ENCODE assay signal across 8 cellular contexts in genomic region chr15:74136584-74137543, GRCh38. TPM values are rescaled to one million over a fixed set of nuclear protein-coding genes. Genes with fewer than 3 reads are reported as not detected.
DNase-seq lines count a peak whose midpoint lies in the region; ATAC-seq, FAIRE-seq and TF ChIP-seq lines count a peak whose summit lies in the region.

No MANE protein-coding gene starts in this region.

- TF ChIP-seq POLR2A in GM12892 (IDR thresholded peaks at IDR 0.05; ENCODE audit: low read depth, low read length): no peak

- FAIRE-seq in GM12892 (lab: Jason Lieb, UNC) (peak; percentile 78), small intestine (lab: Jason Lieb, UNC) (no peak)

- H3K4me3 ChIP-seq in SK-N-MC: peak overlapping the region; percentile 80
- peak overlapping the region; percentile 8 to 20 for H3K4me3 ChIP-seq in small intestine (ENCODE audit: low read depth in 1 of 2, low read length in 2 of 2)

- H3K4me1 ChIP-seq in small intestine (ENCODE audit: control insufficient read depth in 2 of 2, insufficient read depth in 1 of 2, low read depth in 1 of 2, low read length in 1 of 2): no peaks in the 10 kb centered on the region

- H3K27ac ChIP-seq in SK-N-MC: no peak overlapping the region
- peak overlapping the region in 1 of 2 donors; percentile 21 for H3K27ac ChIP-seq in small intestine (ENCODE audit: low read depth in 1 of 2, low read length in 1 of 2)

- peak in 1 of 2 donors; percentile 20 for ATAC-seq in left cardiac atrium
- no peak for ATAC-seq in HG02610 (IDR thresholded peaks at IDR 0.05; ENCODE audit: unreplicated experiment)
- ATAC-seq in HG02642 (IDR thresholded peaks at IDR 0.05; ENCODE audit: poor library complexity, unreplicated experiment): no peak

- H3K36me3 ChIP-seq in SK-N-MC (ENCODE audit: insufficient read depth, low read length) (no peaks in the 10 kb centered on the region), small intestine (ENCODE audit: control insufficient read depth in 2 of 2, insufficient read depth in 2 of 2, low read length in 2 of 2) (no peaks in the 10 kb centered on the region)

- no peak for DNase-seq in GM12892 (ENCODE audit: insufficient read length)
- DNase-seq in SK-N-MC (ENCODE audit: low read depth, low spot score): no peak
- peak; percentile 35 for DNase-seq in left cardiac atrium
- no peak for DNase-seq in small intestine
- DNase-seq in H4 (ENCODE audit: low spot score): no peak
- DNase-seq in stimulated activated CD4-positive, alpha-beta T cell treated with anti-CD3 and anti-CD28 coated beads, Interleukin-1b, Interleukin-23, amount 100 ng/mL, for 48 hours: no peak

- H3K9ac ChIP-seq in SK-N-MC (ENCODE audit: insufficient read length): peak overlapping the region; percentile 72

- H3K9me3 ChIP-seq in SK-N-MC (ENCODE audit: low read depth, low read length) (no peaks in the 10 kb centered on the region), small intestine (ENCODE audit: control insufficient read depth, low read depth) (no peaks in the 10 kb centered on the region)

- intact Hi-C loops in left cardiac atrium (cut with DNase I): loop anchor here in 1 of 2 donors (10.0 kb wide), 1 partner anchor 108 kb away; no protein-coding TSS in a partner anchor

- H3K27me3 ChIP-seq in small intestine (ENCODE audit: control insufficient read depth in 2 of 2, insufficient read depth in 2 of 2, low read length in 2 of 2): peaks cover 20 to 35% of the 10 kb centered on the region in 2 donors

- 10 to 14% (median 12%) methylated on average over 33 to 40 of the region's 40 CpGs for WGBS in small intestine, 3 donors

RNA-seq across cellular contexts. Expression of gene ISLR2, which starts 6.5 kb away (rescaled TPM):
- polyA plus RNA-seq in GM12892 (2012; ENCODE audit: missing spikeins): 0.95 TPM
- 1 to 10 TPM; 1.9 to 3.9 TPM for total RNA-seq in left cardiac atrium
- 1 to 10 TPM in 1 of 3 donors, under 1 TPM in 1, not detected in 1; 0.54 to 5.7 TPM for polyA plus RNA-seq in small intestine
- not detected in 2 replicates for total RNA-seq in H4 (2014; rRNA removed; shearing (Covaris generic))

RNA-seq across cellular contexts. Expression of gene ISLR, which starts 36.6 kb away (rescaled TPM):
- polyA plus RNA-seq in GM12892 (2012; ENCODE audit: missing spikeins): 0.57 TPM
- total RNA-seq in left cardiac atrium: 10 to 100 TPM; 22.8 to 28.2 TPM
- polyA plus RNA-seq in small intestine: 10 to 100 TPM in 1 of 3 donors, 1 to 10 TPM in 1, under 1 TPM in 1; 0.45 to 10.5 (median 1.1) TPM
- total RNA-seq in H4 (2014; rRNA removed; shearing (Covaris generic)): 0.06 TPM in 1 of 2 replicates, not detected in the other

RNA-seq across cellular contexts. Expression of gene GOLGA6A, which starts 54.5 kb away (rescaled TPM):
- 0.08 TPM for polyA plus RNA-seq in GM12892 (2012; ENCODE audit: missing spikeins)
- not detected for total RNA-seq in left cardiac atrium
- under 1 TPM in 1 of 3 donors, not detected in 2; 0.01 TPM for polyA plus RNA-seq in small intestine
- total RNA-seq in H4 (2014; rRNA removed; shearing (Covaris generic)): not detected in 2 replicates

Comparison
In these comparisons a context has a peak if more than half of its experiments do, and no peak if none do; other contexts are left out.
1. RNA of gene ISLR, which starts 36.6 kb away (total RNA-seq): 22.8 to 28.2 TPM in left cardiac atrium; 0.06 TPM in H4; every median in the first group is over 10 times any median in the second.